Comparison of ENCODE assay signal across 8 cellular contexts in genomic region chr9:98796364-98797101, GRCh38. TPM values are rescaled to one million over a fixed set of nuclear protein-coding genes. Genes with fewer than 3 reads are reported as not detected.
DNase-seq lines count a peak whose midpoint lies in the region; ATAC-seq and TF ChIP-seq lines count a peak whose summit lies in the region.

ANKS6 (minus strand) TSS chr9:98796555; CDS start chr9:98796491, 64 bp downstream.

- peaks cover 3% of the 10 kb centered on the region for H3K4me1 ChIP-seq in ovary (ENCODE audit: insufficient read depth)
- peaks cover 11 to 40% of the 10 kb centered on the region in 2 donors for H3K4me1 ChIP-seq in thoracic aorta (ENCODE audit: control insufficient read depth in 1 of 2, low read depth in 2 of 2)

- WGBS in ovary, 3 donors: 3 to 11% (median 6%) methylated on average over 23 to 85 of the region's 86 CpGs

- TF ChIP-seq POLR2A in ovary (IDR thresholded peaks at IDR 0.05): peak; percentile 38

- peak within 1 kb of the TSS in 1 of 2 donors; percentile 83 for H3K27ac Mint-ChIP-seq in activated naive CD4-positive, alpha-beta T cell treated with anti-CD3 and anti-CD28 coated beads, Interleukin-2, amount 50 U/mL, for 72 hours

- H3K36me3 ChIP-seq in ovary: no peaks in the 10 kb centered on the region
- H3K36me3 ChIP-seq in thoracic aorta: no peaks in the 10 kb centered on the region

- DNase-seq in DMS153 (lab: John Stamatoyannopoulos, UW): peak; percentile 26
- peak; percentile 93 for DNase-seq in HuH-7 (ENCODE audit: low spot score)
- peak; percentile 51 for DNase-seq in SK-N-DZ (ENCODE audit: low spot score)
- peak; percentile 84 to 97 for DNase-seq in activated naive CD4-positive, alpha-beta T cell treated with anti-CD3 and anti-CD28 coated beads, Interleukin-2, amount 50 U/mL, for 72 hours (ENCODE audit: low spot score in 2 of 2)
- DNase-seq in head of caudate nucleus: peak; percentile 41 to 94 (median 86)
- peak; percentile 78 to 91 (median 89) for DNase-seq in ovary
- DNase-seq in thoracic aorta (ENCODE audit: low spot score): no peak

- ATAC-seq in GM21423 (IDR thresholded peaks at IDR 0.05; ENCODE audit: unreplicated experiment) (peak; percentile 94), thoracic aorta (ENCODE audit: insufficient number of reproducible peaks, low FRiP score, low read depth) (peak; percentile 89)
- peak; percentile 91 to 93 for ATAC-seq in activated naive CD4-positive, alpha-beta T cell treated with anti-CD3 and anti-CD28 coated beads, Interleukin-2, amount 50 U/mL, for 72 hours

- intact Hi-C loops in head of caudate nucleus (cut with DNase I): no loop called here
- intact Hi-C loops in ovary (cut with DNase I): no loop called here

- H3K9me3 Mint-ChIP-seq in activated naive CD4-positive, alpha-beta T cell treated with anti-CD3 and anti-CD28 coated beads, Interleukin-2, amount 50 U/mL, for 72 hours: peaks cover 0 to 8% of the 10 kb centered on the region in 2 donors

- H3K27ac ChIP-seq in ovary: peak within 1 kb of the TSS; percentile 53 to 59
- H3K27ac ChIP-seq in thoracic aorta: peak within 1 kb of the TSS; percentile 70 to 84

- TF ChIP-seq CTCF in ovary (IDR thresholded peaks at IDR 0.05): peak in 2 of 3 donors; percentile 71 to 75
- TF ChIP-seq CTCF in thoracic aorta (IDR thresholded peaks at IDR 0.05): peak; percentile 32

- TF ChIP-seq EP300 in ovary (IDR thresholded peaks at IDR 0.05): no peak

- H3K27me3 ChIP-seq in ovary: no peaks in the 10 kb centered on the region
- H3K27me3 ChIP-seq in thoracic aorta (replicated peaks; ENCODE audit: insufficient read depth): no peaks in the 10 kb centered on the region

- H3K4me3 ChIP-seq in ovary: peak within 1 kb of the TSS; percentile 51
- H3K4me3 ChIP-seq in thoracic aorta: peak within 1 kb of the TSS; percentile 77

- H3K36me3 Mint-ChIP-seq in activated naive CD4-positive, alpha-beta T cell treated with anti-CD3 and anti-CD28 coated beads, Interleukin-2, amount 50 U/mL, for 72 hours: peaks cover 0 to 17% of the 10 kb centered on the region in 2 donors

- H3K9me3 ChIP-seq in ovary (no peaks in the 10 kb centered on the region), thoracic aorta (no peaks in the 10 kb centered on the region)

RNA-seq across cellular contexts. Expression of gene ANKS6, which starts in this region (rescaled TPM):
- polyA plus RNA-seq in SK-N-DZ (2014; cell fraction: cytosol; rRNA removed): 13.7 and 21.7 TPM in 2 replicates
- polyA plus RNA-seq in SK-N-DZ (2014; cell fraction: nucleus; rRNA removed): 35.7 and 36.9 TPM in 2 replicates
- total RNA-seq in activated naive CD4-positive, alpha-beta T cell treated with anti-CD3 and anti-CD28 coated beads, Interleukin-2, amount 50 U/mL, for 72 hours: 10 to 100 TPM in 1 of 2 donors, 1 to 10 TPM in 1; 9.8 to 18.6 TPM
- total RNA-seq in ovary: 10 to 100 TPM; 11.8 to 29.3 (median 18.6) TPM
- polyA plus RNA-seq in ovary: 10 to 100 TPM in 1 of 2 donors, 1 to 10 TPM in 1; 7.4 to 12.9 TPM
- total RNA-seq in thoracic aorta: 10 to 100 TPM; 35.1 to 45.8 TPM
